Comparison of ENCODE assay signal across 13 cellular contexts in genomic region chr4:61204353-61204752, GRCh38. TPM values are rescaled to one million over a fixed set of nuclear protein-coding genes. Genes with fewer than 3 reads are reported as not detected.
DNase-seq lines count a peak whose midpoint lies in the region; ATAC-seq and TF ChIP-seq lines count a peak whose summit lies in the region.
"Had no signal": no experiment of that assay in that cellular context is flagged by ENCODE, and none has a peak within 500 bp of the region (broad histone marks: within the 10 kb centered on the region; RNA-seq: fewer than 3 reads in every experiment).

No MANE protein-coding gene starts in this region.

- H3K4me3 Mint-ChIP-seq in type B pancreatic cell (peak overlapping the region; percentile 99), osteocyte (ENCODE audit: unreplicated experiment) (no peak overlapping the region), T-cell (no peak overlapping the region)
- H3K4me3 Mint-ChIP-seq: central memory CD8-positive, alpha-beta T cell had no signal

- H3K27ac Mint-ChIP-seq in type B pancreatic cell = peak overlapping the region; percentile 75
- no peak overlapping the region for H3K27ac Mint-ChIP-seq in osteocyte (ENCODE audit: unreplicated experiment)
- no peak overlapping the region for H3K27ac Mint-ChIP-seq in T-cell
- H3K27ac Mint-ChIP-seq: H9 had no signal

- ATAC-seq in heart left ventricle (peak in 3 of 4 donors; percentile 20 to 49 (median 41)), right cardiac atrium (no peak), T-cell (replicated peaks in 1 of 4) (no peak)
- ATAC-seq: heart right ventricle had no signal

- intact Hi-C loops in heart left ventricle (cut with DNase I) (loop anchor here in 1 of 10 donors (5.0 kb wide), 1 partner anchor 533 kb away; no protein-coding TSS in a partner anchor), right cardiac atrium (cut with DNase I) (no loop called here), spleen (cut with DNase I; ENCODE audit: low total_unique reads) (no loop called here)

- H3K27me3 Mint-ChIP-seq in type B pancreatic cell = peaks cover 47% of the 10 kb centered on the region
- H3K27me3 Mint-ChIP-seq in osteocyte (ENCODE audit: unreplicated experiment) = peaks cover 2% of the 10 kb centered on the region
- H3K27me3 Mint-ChIP-seq in T-cell = peaks cover 22 to 37% of the 10 kb centered on the region in 2 donors

- no peak for TF ChIP-seq POLR2A in heart left ventricle (IDR thresholded peaks at IDR 0.05)
- no peak for TF ChIP-seq POLR2A in spleen (IDR thresholded peaks at IDR 0.05)

- peaks cover 0 to 48% (median 14%) of the 10 kb centered on the region in 9 donors for H3K27me3 ChIP-seq in heart left ventricle
- H3K27me3 ChIP-seq in right cardiac atrium (ENCODE audit: control insufficient read depth, insufficient read depth) = peaks cover 2% of the 10 kb centered on the region
- peaks cover 6 to 55% (median 35%) of the 10 kb centered on the region in 7 donors for H3K27me3 ChIP-seq in spleen (replicated peaks in 1 of 7)

- DNase-seq in heart left ventricle (no peak), right cardiac atrium (no peak), SW480 (ENCODE audit: low spot score) (peak; percentile 0), iPS-NIHi11 (ENCODE audit: low spot score) (peak; percentile 26), type B pancreatic cell (ENCODE audit: extremely low spot score, unreplicated experiment) (no peak), osteocyte (ENCODE audit: extremely low spot score, unreplicated experiment) (no peak), spleen (no peak), T-cell (no peak)
- DNase-seq: GDM1, H9, heart right ventricle had no signal

- POLR2A ChIA-PET in T-cell (lab: Charles Lee) = interaction anchor here in 1 of 2 donors (0.6 kb wide), 1 partner anchor 1795 kb away, joined by 3 read pairs; no protein-coding TSS in a partner anchor

- H3K9me3 ChIP-seq in heart left ventricle = peaks cover 0 to 4% (median 0%) of the 10 kb centered on the region in 12 donors
- no peaks in the 10 kb centered on the region for H3K9me3 ChIP-seq in right cardiac atrium (ENCODE audit: control insufficient read depth, low read length)
- H3K9me3 ChIP-seq in spleen = peaks cover 0 to 21% (median 0%) of the 10 kb centered on the region in 8 donors

- H3K27ac ChIP-seq in heart left ventricle (peak overlapping the region in 6 of 12 donors; percentile 32 to 70 (median 56)), right cardiac atrium (ENCODE audit: low read length) (no peak overlapping the region), spleen (no peak overlapping the region)

- CTCF ChIA-PET in T-cell (lab: Charles Lee) = no interaction called here

- no peaks in the 10 kb centered on the region for H3K9me3 Mint-ChIP-seq in type B pancreatic cell
- no peaks in the 10 kb centered on the region for H3K9me3 Mint-ChIP-seq in osteocyte (ENCODE audit: unreplicated experiment)
- peaks cover 0 to 7% (median 2%) of the 10 kb centered on the region in 3 donors for H3K9me3 Mint-ChIP-seq in T-cell

- H3K36me3 Mint-ChIP-seq in type B pancreatic cell = peaks cover 9% of the 10 kb centered on the region
- no peaks in the 10 kb centered on the region for H3K36me3 Mint-ChIP-seq in osteocyte (ENCODE audit: unreplicated experiment)
- H3K36me3 Mint-ChIP-seq in T-cell = no peaks in the 10 kb centered on the region

- no peaks in the 10 kb centered on the region for H3K36me3 ChIP-seq in heart left ventricle
- H3K36me3 ChIP-seq in spleen = no peaks in the 10 kb centered on the region
- H3K36me3 ChIP-seq: heart right ventricle had no signal

- H3K4me3 ChIP-seq in heart left ventricle (peak overlapping the region in 3 of 12 donors; percentile 66 to 75 (median 72)), right cardiac atrium (ENCODE audit: low read length) (no peak overlapping the region), spleen (no peak overlapping the region)

- H3K4me1 Mint-ChIP-seq in type B pancreatic cell (ENCODE audit: unreplicated experiment) (peaks cover 20% of the 10 kb centered on the region), osteocyte (ENCODE audit: unreplicated experiment) (peaks cover 28% of the 10 kb centered on the region), T-cell (peaks cover 0 to 3% (median 0%) of the 10 kb centered on the region in 3 donors)
- H3K4me1 Mint-ChIP-seq: central memory CD8-positive, alpha-beta T cell had no signal

- WGBS in heart left ventricle, 4 donors = 75 to 88% (median 82%) methylated on average over 1 of the region's 1 CpG
- WGBS in right cardiac atrium = 85% methylated on average over 1 of the region's 1 CpG
- 87 to 95% (median 89%) methylated on average over 1 of the region's 1 CpG for WGBS in spleen, 5 donors

- H3K4me1 ChIP-seq in heart left ventricle (peaks cover 0 to 27% (median 0%) of the 10 kb centered on the region in 12 donors), right cardiac atrium (ENCODE audit: control insufficient read depth, insufficient read depth, low read length) (no peaks in the 10 kb centered on the region), spleen (peaks cover 0 to 31% (median 6%) of the 10 kb centered on the region in 6 donors)

- TF ChIP-seq CTCF in heart left ventricle (IDR thresholded peaks at IDR 0.05) (no peak), type B pancreatic cell (conservative IDR thresholded peaks at IDR 0.05) (no peak), osteocyte (IDR thresholded peaks at IDR 0.05) (no peak), spleen (IDR thresholded peaks at IDR 0.05 in 8 of 11, conservative IDR thresholded peaks at IDR 0.05 in 3 of 11) (no peak)

RNA-seq across cellular contexts. Expression of gene ADGRL3, which starts 4.2 kb away (rescaled TPM):
- total RNA-seq in heart left ventricle (10 to 100 TPM in 5 of 9 donors, 1 to 10 TPM in 4; 3.4 to 24.4 (median 11.9) TPM), right cardiac atrium (1 to 10 TPM; 1.4 to 3.8 (median 3.2) TPM), type B pancreatic cell (ENCODE audit: low replicate concordance) (11.3 and 53.5 TPM in 2 replicates), osteocyte (17.6 and 18.7 TPM in 2 replicates), spleen (under 1 TPM in 6 of 7 donors, not detected in 1; 0.27 to 0.92 (median 0.56) TPM), T-cell (under 1 TPM in 1 of 5 donors, not detected in 4; 0.09 TPM)
- polyA plus RNA-seq in heart left ventricle (1 to 10 TPM in 1 of 2 donors, under 1 TPM in 1; 0.84 to 1.8 TPM), right cardiac atrium (0.52 TPM), spleen (under 1 TPM; 0.09 to 0.22 (median 0.11) TPM)
- total RNA-seq: OCI-LY7 had no signal

Comparison
In these comparisons a context has a peak if more than half of its experiments do, and no peak if none do; other contexts are left out.
1. ATAC-seq: peak in heart left ventricle (3 of 4); none in right cardiac atrium (0 of 2) and T-cell (0 of 4).
2. DNase-seq: peak in SW480 (single experiment) and iPS-NIHi11 (single experiment); none in heart left ventricle (0 of 5), right cardiac atrium (0 of 3), type B pancreatic cell (single experiment), osteocyte (single experiment), spleen (single experiment) and T-cell (0 of 34).